ENCODE assay signal across 9 cellular contexts in the genomic region with DNA sequence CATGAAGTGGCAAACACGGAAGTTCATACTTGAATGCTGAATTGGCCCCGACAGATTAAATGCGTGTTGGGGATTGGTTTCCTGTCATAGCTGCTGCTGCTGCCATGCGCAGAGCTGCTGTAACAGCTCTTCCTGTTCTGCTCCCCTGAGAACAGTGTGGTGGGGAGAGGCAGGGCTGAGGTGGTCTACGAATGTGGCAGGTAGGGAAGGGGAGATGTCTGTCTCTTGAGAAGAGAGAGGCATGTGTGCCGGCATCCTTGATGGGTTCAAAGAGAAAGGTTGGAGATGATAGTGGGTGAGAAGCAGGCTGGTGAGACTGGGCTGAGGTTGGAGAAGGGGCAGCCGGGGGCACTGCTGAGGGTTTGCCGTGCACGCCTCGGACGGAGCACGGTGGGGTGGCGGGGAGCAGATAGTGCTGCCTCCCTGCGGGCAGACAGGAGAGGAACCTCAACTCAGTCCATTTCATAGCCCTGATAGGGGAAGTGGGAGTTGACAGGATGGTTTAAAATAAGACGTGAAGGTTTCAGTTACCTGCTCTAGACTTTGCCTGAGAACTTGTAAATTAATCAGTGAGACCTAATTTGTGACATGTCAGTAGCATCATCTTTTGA. TPM values are rescaled to one million over a fixed set of nuclear protein-coding genes. Genes with fewer than 3 reads are reported as not detected.
DNase-seq lines count a peak whose midpoint lies in the region; ATAC-seq, FAIRE-seq and TF ChIP-seq lines count a peak whose summit lies in the region.
"Had no signal": no experiment of that assay in that cellular context is flagged by ENCODE, and none has a peak within 500 bp of the region (broad histone marks: within the 10 kb centered on the region; RNA-seq: fewer than 3 reads in every experiment).

No MANE protein-coding gene starts in this region.

- H2AFZ ChIP-seq in GM12878 (ENCODE audit: control insufficient read depth, low read depth, low read length): peak overlapping the region; percentile 99

- TF ChIP-seq POLR2A in GM12878 (IDR thresholded peaks at IDR 0.05; ENCODE audit: low read depth, low read length): peak; percentile 90

- SMC1A ChIA-PET in GM12878 (lab: Charles Lee; ENCODE audit: uncharacterized antibody, unreplicated experiment): interaction anchor here (0.9 to 7.1 kb wide), 33 partner anchors 10 to 536 kb away, joined by 3 to 103 read pairs (median 4); a partner anchor contains a TSS

- H3K4me1 ChIP-seq in GM12878 (ENCODE audit: control insufficient read depth, insufficient read depth, low read length): peaks cover 33% of the 10 kb centered on the region

- intact Hi-C loops in GM12878 (cut with micrococcal nuclease; ENCODE audit: unreplicated experiment): loop anchor here (2.0 to 5.0 kb wide), 4 partner anchors 136 to 535 kb away; a partner anchor contains a TSS
- intact Hi-C loops in natural killer cell (cut with micrococcal nuclease): loop anchor here (1.0 to 5.0 kb wide), 3 partner anchors 70 to 250 kb away; a partner anchor contains a TSS

- no peaks in the 10 kb centered on the region for H4K20me1 ChIP-seq in GM12878 (ENCODE audit: control insufficient read depth, insufficient read depth)

- H3K4me3 Mint-ChIP-seq in natural killer cell (peak overlapping the region; percentile 99), HFFc6 (no peak overlapping the region)

- CTCF ChIA-PET in GM12878 (lab: Yijun Ruan, JAX): interaction anchor here (0.7 to 9.0 kb wide), 51 partner anchors 8 to 822 kb away, joined by 3 to 148 read pairs (median 5); a partner anchor contains a TSS

- RAD21 ChIA-PET in GM12878 (lab: Charles Lee; ENCODE audit: unreplicated experiment): interaction anchor here (1.1 to 5.3 kb wide), 14 partner anchors 46 to 535 kb away, joined by 3 to 90 read pairs (median 15); a partner anchor contains a TSS

- H3K27me3 ChIP-seq in GM12878 (replicated peaks in 1 of 2; ENCODE audit: control insufficient read depth in 2 of 2, insufficient read depth in 2 of 2, low read length in 1 of 2): no peaks in the 10 kb centered on the region

- peak overlapping the region; percentile 77 for H3K9ac ChIP-seq in GM12878 (ENCODE audit: control insufficient read depth, insufficient read depth, low read length)

- H3K9me3 Mint-ChIP-seq in natural killer cell: no peaks in the 10 kb centered on the region
- no peaks in the 10 kb centered on the region for H3K9me3 Mint-ChIP-seq in HFFc6

- TF ChIP-seq CTCF in GM12878 (IDR thresholded peaks at IDR 0.05 in 2 of 3, conservative IDR thresholded peaks at IDR 0.05 in 1 of 3; ENCODE audit: control insufficient read depth in 2 of 3, extremely low read depth in 1 of 3, insufficient read depth in 1 of 3, low read depth in 3 of 3, low read length in 3 of 3) (peak; percentile 72 to 83 (median 77)), natural killer cell (IDR thresholded peaks at IDR 0.05) (peak; percentile 44), HFFc6 (IDR thresholded peaks at IDR 0.05) (no peak)

- DNase-seq in T-helper 22 cell (ENCODE audit: low read depth) (peak; percentile 65), GM12878 (ENCODE audit: low read depth, low spot score) (peak; percentile 84), natural killer cell (peak; percentile 68), ureter (ENCODE audit: low spot score) (peak; percentile 77), HFFc6 (no peak), cerebellar nuclear complex (lab: John Stamatoyannopoulos, UW) (no peak)

- in situ Hi-C loops in GM12878 (cut with MboI): loop anchor here (5.0 kb wide), 1 partner anchor 420 kb away; a partner anchor contains a TSS

- H3K27ac ChIP-seq in GM12878 (ENCODE audit: control insufficient read depth, insufficient read depth): peak overlapping the region; percentile 90

- FAIRE-seq in GM12878 (lab: Jason Lieb, UNC): peak; percentile 94
- FAIRE-seq: TTC549 had no signal

- peak; percentile 56 for TF ChIP-seq RAD21 in GM12878 (IDR thresholded peaks at IDR 0.05; ENCODE audit: insufficient read depth, low read depth, low read length)

- H3K4me3 ChIP-seq in GM12878: peak overlapping the region; percentile 36; the same call in 1 of the 2 replicates

- no peaks in the 10 kb centered on the region for H3K36me3 Mint-ChIP-seq in natural killer cell
- H3K36me3 Mint-ChIP-seq in HFFc6 (ENCODE audit: low read depth): no peaks in the 10 kb centered on the region

- no peaks in the 10 kb centered on the region; a peak in 1 of 4 replicates for H3K36me3 ChIP-seq in GM12878 (ENCODE audit: control insufficient read depth in 2 of 2, insufficient read depth in 2 of 2, low read length in 1 of 2)

- 1% methylated on average over 15 of the region's 15 CpGs for WGBS in GM12878 (ENCODE audit: insufficient coverage, insufficient replicate concordance, low lambda C conversion rate, missing lambda C conversion rate)

- H3K9me3 ChIP-seq in GM12878 (replicated peaks; ENCODE audit: control insufficient read depth, insufficient read depth, low read length): no peaks in the 10 kb centered on the region

- POLR2A ChIA-PET in GM12878 (lab: Charles Lee): interaction anchor here (0.8 to 1.6 kb wide), 6 partner anchors 17 to 825 kb away, joined by 3 to 5 read pairs (median 4); a partner anchor contains a TSS

- H3K79me2 ChIP-seq in GM12878 (ENCODE audit: control insufficient read depth, insufficient read depth, low read length): peaks cover 4% of the 10 kb centered on the region

- H3K27me3 Mint-ChIP-seq in natural killer cell (ENCODE audit: low read depth in 2 of 2) (peaks cover 0 to 1% of the 10 kb centered on the region in 2 donors), HFFc6 (ENCODE audit: insufficient read depth) (peaks cover 24% of the 10 kb centered on the region)

- H3K4me1 Mint-ChIP-seq in natural killer cell (peaks cover 27 to 43% of the 10 kb centered on the region in 2 donors), HFFc6 (ENCODE audit: low read depth) (no peaks in the 10 kb centered on the region; the same call in 1 of the 2 replicates)

- H3K4me2 ChIP-seq in GM12878 (ENCODE audit: control insufficient read depth, insufficient read depth): peak overlapping the region; percentile 78

- peak; percentile 95 for ATAC-seq in GM18870 (IDR thresholded peaks at IDR 0.05; ENCODE audit: unreplicated experiment)
- peak; percentile 96 for ATAC-seq in HG03064 (IDR thresholded peaks at IDR 0.05; ENCODE audit: low read depth, unreplicated experiment)
- ATAC-seq in GM12878: peak; percentile 98
- peak; percentile 88 to 94 (median 90) for ATAC-seq in natural killer cell

- TF ChIP-seq EP300 in GM12878 (IDR thresholded peaks at IDR 0.05; ENCODE audit: borderline replicate concordance in 1 of 2, control insufficient read depth in 1 of 2, low read depth in 2 of 2, low read length in 2 of 2): peak in 1 of 2 experiments; percentile 76; a peak in 2 of 4 replicates

- BruUV-seq in GM12878 (replicated peaks; lab: Mats Ljungman, UMichigan): no TSS peak

- H3K27ac Mint-ChIP-seq in natural killer cell: peak overlapping the region; percentile 98 to 99
- H3K27ac Mint-ChIP-seq in HFFc6: no peak overlapping the region

TF ChIP-seq in GM12878, 131 proteins besides CTCF, POLR2A, EP300 and RAD21 (continues in another document):
- TF ChIP-seq, protein P1, sequence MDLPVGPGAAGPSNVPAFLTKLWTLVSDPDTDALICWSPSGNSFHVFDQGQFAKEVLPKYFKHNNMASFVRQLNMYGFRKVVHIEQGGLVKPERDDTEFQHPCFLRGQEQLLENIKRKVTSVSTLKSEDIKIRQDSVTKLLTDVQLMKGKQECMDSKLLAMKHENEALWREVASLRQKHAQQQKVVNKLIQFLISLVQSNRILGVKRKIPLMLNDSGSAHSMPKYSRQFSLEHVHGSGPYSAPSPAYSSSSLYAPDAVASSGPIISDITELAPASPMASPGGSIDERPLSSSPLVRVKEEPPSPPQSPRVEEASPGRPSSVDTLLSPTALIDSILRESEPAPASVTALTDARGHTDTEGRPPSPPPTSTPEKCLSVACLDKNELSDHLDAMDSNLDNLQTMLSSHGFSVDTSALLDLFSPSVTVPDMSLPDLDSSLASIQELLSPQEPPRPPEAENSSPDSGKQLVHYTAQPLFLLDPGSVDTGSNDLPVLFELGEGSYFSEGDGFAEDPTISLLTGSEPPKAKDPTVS (IDR thresholded peaks at IDR 0.05; ENCODE audit: low read depth, low read length): no peak
- TF ChIP-seq GATAD2B (conservative IDR thresholded peaks at IDR 0.05; ENCODE audit: low read depth): peak; percentile 83
- peak; percentile 35; the same call in 1 of the 2 replicates for TF ChIP-seq MTA3 (IDR thresholded peaks at IDR 0.05; ENCODE audit: borderline replicate concordance, low read length)
- TF ChIP-seq IRF4 (IDR thresholded peaks at IDR 0.05; ENCODE audit: low read depth, low read length): peak; percentile 93
- TF ChIP-seq CBFB (IDR thresholded peaks at IDR 0.05; ENCODE audit: low read depth): peak; percentile 53; the same call in 1 of the 2 replicates
- TF ChIP-seq NFIC (IDR thresholded peaks at IDR 0.05; ENCODE audit: low read depth, low read length): no peak
- no peak for TF ChIP-seq YBX1 (IDR thresholded peaks at IDR 0.05)
- no peak for TF ChIP-seq ZSCAN29 (IDR thresholded peaks at IDR 0.05)
- TF ChIP-seq EED (IDR thresholded peaks at IDR 0.05; ENCODE audit: low read depth): peak; percentile 70; the same call in 1 of the 2 replicates
- peak; percentile 69 for TF ChIP-seq DPF2 (IDR thresholded peaks at IDR 0.05)
- no peak for TF ChIP-seq RCOR1 (conservative IDR thresholded peaks at IDR 0.05; ENCODE audit: low read depth, low read length)

RNA-seq across cellular contexts. Expression of a gene that starts 46.1 kb away (rescaled TPM):
- 24.6 and 27.0 TPM in 2 replicates for total RNA-seq in GM12878 (2013; cell fraction: nucleolus; rRNA removed)
- 17.2 and 18.0 TPM in 2 replicates for total RNA-seq in GM12878 (2014; rRNA removed)
- 7.3 and 7.6 TPM in 2 replicates for total RNA-seq in GM12878 (2014; rRNA removed; fragmentation: Illumina TruSeq; extraction: Trizol)
- 19.7 and 20.9 TPM in 2 replicates for total RNA-seq in GM12878 (2021)
- polyA plus RNA-seq in GM12878 (2011; ENCODE audit: low read depth): 7.1 TPM
- polyA plus RNA-seq in GM12878 (2011; rRNA removed): 5.5 and 8.7 TPM in 2 replicates
- 9.9 and 12.3 TPM in 2 replicates for polyA plus RNA-seq in GM12878 (2011; cell fraction: cytosol; rRNA removed)
- 20.8 and 23.2 TPM in 2 replicates for polyA plus RNA-seq in GM12878 (2011; cell fraction: nucleus; rRNA removed)
- polyA plus RNA-seq in GM12878 (2012): 10.4 and 13.4 TPM in 2 replicates
- 18.1 and 19.4 TPM in 2 replicates for polyA plus RNA-seq in GM12878 (2014; fragmentation: Illumina TruSeq; extraction: Trizol)
- 1 to 10 TPM; 2.4 to 3.2 TPM for polyA plus RNA-seq in GM12878 (2014; fragmentation: Nextera tagmentation; extraction: Ambion mirVana)
- 12.5 and 14.1 TPM in 2 replicates for polyA plus RNA-seq in GM12878 (2014; rRNA removed)
- 10 to 100 TPM; 16.5 to 17.5 TPM for polyA plus RNA-seq in GM12878 (2016; fragmentation: Nextera tagmentation; extraction: Ambion mirVana)
- 10.8 and 12.3 TPM in 2 replicates for polyA minus RNA-seq in GM12878 (2011; rRNA and poly(A)+ RNA removed)
- polyA minus RNA-seq in GM12878 (2011; cell fraction: cytosol; rRNA and poly(A)+ RNA removed): 4.2 and 4.3 TPM in 2 replicates
- polyA minus RNA-seq in GM12878 (2011; cell fraction: nucleus; rRNA and poly(A)+ RNA removed): 14.5 and 25.3 TPM in 2 replicates
- total RNA-seq in natural killer cell: 10 to 100 TPM; 19.9 to 25.2 (median 19.9) TPM
- 35.9 TPM for total RNA-seq in ureter
- total RNA-seq in HFFc6 (2021; fragmentation: NEBNext Ultra II Directional; extraction: Animal tissue kit (Norgen Biotek cat#: 25700)): 10 to 100 TPM; 29.2 to 36.4 (median 31.3) TPM

Comparison
In these comparisons a context has a peak if more than half of its experiments do, and no peak if none do; other contexts are left out.
1. DNase-seq: peak in T-helper 22 cell (single experiment), GM12878 (single experiment), natural killer cell (single experiment) and ureter (single experiment); none in HFFc6 (single experiment) and cerebellar nuclear complex (0 of 2).
2. Peak in every context shown above with its lines, with median percentiles within 50 percentile points of each other: ATAC-seq.